ENCODE assay signal across 25 cellular contexts in genomic region chr12:31220061-31220460, GRCh38.
"Had no signal": no experiment of that assay in that cellular context is flagged by ENCODE, and none has a peak within 500 bp of the region (broad histone marks: within the 10 kb centered on the region; RNA-seq: fewer than 3 reads in every experiment).

No MANE protein-coding gene starts in this region.

- H3K4me1 ChIP-seq: colonic mucosa, gastroesophageal sphincter, pancreas, psoas muscle, right atrium auricular region, suprapubic skin, transverse colon, uterus had no signal

- H3K36me3 Mint-ChIP-seq: activated naive CD4-positive, alpha-beta T cell treated with anti-CD3 and anti-CD28 coated beads, Interleukin-2, amount 50 U/mL, for 72 hours; mesothelial cell of epicardium; natural killer cell treated with Interleukin-12 subunit alpha and Interleukin-12 subunit beta and Interleukin-15 and Interleukin-18, amount 100 ng/mL, for 72 hours; stimulated activated memory B cell treated with anti-CD40 and anti-IgM and Interleukin-4, amounts not matched to agents 10 μg/mL and 1 μg/mL and 100 μg/mL, for 72 hours had no signal

- FAIRE-seq: keratinocyte, pancreas, small intestine, TTC549 had no signal

- H3K4me1 Mint-ChIP-seq: activated T-helper 17 cell treated with anti-CD3 and anti-CD28 coated beads, Interleukin-2, amount 50 U/mL, for 72 hours; stimulated activated memory B cell treated with anti-CD40 and anti-IgM and Interleukin-4, amounts not matched to agents 10 μg/mL and 1 μg/mL and 100 μg/mL, for 72 hours had no signal

- H3K9me3 ChIP-seq: colonic mucosa, gastroesophageal sphincter, neutrophil, pancreas, psoas muscle, right atrium auricular region, stomach, suprapubic skin, transverse colon, uterus had no signal

- DNase-seq: activated T-cell treated with anti-CD3 and anti-CD28 coated beads, Interleukin-2, amount 50 U/mL, for 24 hours; aorta; colonic mucosa; dorsolateral prefrontal cortex; effector memory CD8-positive, alpha-beta T cell; head of caudate nucleus; psoas muscle; small intestine; stimulated activated CD4-positive, alpha-beta T cell treated with anti-CD3 and anti-CD28 coated beads, Interleukin-15, amount 100 ng/mL, for 24 hours; stomach; T-helper 1 cell; transverse colon; uterus had no signal

- H3K36me3 ChIP-seq: colonic mucosa, gastroesophageal sphincter, neutrophil, pancreas, right atrium auricular region, stomach, suprapubic skin, transverse colon, uterus had no signal

- H3K27ac Mint-ChIP-seq: activated T-cell treated with anti-CD3 and anti-CD28 coated beads, Interleukin-2, amount 50 U/mL, for 24 hours; activated T-helper 17 cell treated with anti-CD3 and anti-CD28 coated beads, Interleukin-2, amount 50 U/mL, for 72 hours; effector memory CD8-positive, alpha-beta T cell; mesothelial cell of epicardium; natural killer cell treated with Interleukin-12 subunit alpha and Interleukin-12 subunit beta and Interleukin-15 and Interleukin-18, amount 100 ng/mL, for 72 hours; stimulated activated memory B cell treated with anti-CD40 and anti-IgM and Interleukin-4, amounts not matched to agents 10 μg/mL and 1 μg/mL and 100 μg/mL, for 72 hours had no signal

- H3K4me3 Mint-ChIP-seq: activated T-cell treated with anti-CD3 and anti-CD28 coated beads, Interleukin-2, amount 50 U/mL, for 24 hours; activated T-helper 17 cell treated with anti-CD3 and anti-CD28 coated beads, Interleukin-2, amount 50 U/mL, for 72 hours; effector memory CD8-positive, alpha-beta T cell; mesothelial cell of epicardium; natural killer cell treated with Interleukin-12 subunit alpha and Interleukin-12 subunit beta and Interleukin-15 and Interleukin-18, amount 100 ng/mL, for 72 hours; stimulated activated memory B cell treated with anti-CD40 and anti-IgM and Interleukin-4, amounts not matched to agents 10 μg/mL and 1 μg/mL and 100 μg/mL, for 72 hours had no signal

- H3K27ac ChIP-seq: colonic mucosa, dorsolateral prefrontal cortex, gastroesophageal sphincter, neutrophil, pancreas, psoas muscle, right atrium auricular region, stomach, suprapubic skin, uterus had no signal

- H3K27me3 ChIP-seq: colonic mucosa, neutrophil, pancreas, right atrium auricular region, transverse colon, uterus had no signal

- H3K9me3 Mint-ChIP-seq: activated naive CD4-positive, alpha-beta T cell treated with anti-CD3 and anti-CD28 coated beads, Interleukin-2, amount 50 U/mL, for 72 hours; activated T-cell treated with anti-CD3 and anti-CD28 coated beads, Interleukin-2, amount 50 U/mL, for 24 hours; activated T-helper 17 cell treated with anti-CD3 and anti-CD28 coated beads, Interleukin-2, amount 50 U/mL, for 72 hours; effector memory CD8-positive, alpha-beta T cell; natural killer cell treated with Interleukin-12 subunit alpha and Interleukin-12 subunit beta and Interleukin-15 and Interleukin-18, amount 100 ng/mL, for 72 hours; stimulated activated memory B cell treated with anti-CD40 and anti-IgM and Interleukin-4, amounts not matched to agents 10 μg/mL and 1 μg/mL and 100 μg/mL, for 72 hours had no signal

- H3K4me3 ChIP-seq: colonic mucosa, dorsolateral prefrontal cortex, gastroesophageal sphincter, pancreas, psoas muscle, right atrium auricular region, stomach, suprapubic skin, transverse colon, uterus had no signal
